Comparison of ENCODE assay signal across 10 cellular contexts in the genomic region with DNA sequence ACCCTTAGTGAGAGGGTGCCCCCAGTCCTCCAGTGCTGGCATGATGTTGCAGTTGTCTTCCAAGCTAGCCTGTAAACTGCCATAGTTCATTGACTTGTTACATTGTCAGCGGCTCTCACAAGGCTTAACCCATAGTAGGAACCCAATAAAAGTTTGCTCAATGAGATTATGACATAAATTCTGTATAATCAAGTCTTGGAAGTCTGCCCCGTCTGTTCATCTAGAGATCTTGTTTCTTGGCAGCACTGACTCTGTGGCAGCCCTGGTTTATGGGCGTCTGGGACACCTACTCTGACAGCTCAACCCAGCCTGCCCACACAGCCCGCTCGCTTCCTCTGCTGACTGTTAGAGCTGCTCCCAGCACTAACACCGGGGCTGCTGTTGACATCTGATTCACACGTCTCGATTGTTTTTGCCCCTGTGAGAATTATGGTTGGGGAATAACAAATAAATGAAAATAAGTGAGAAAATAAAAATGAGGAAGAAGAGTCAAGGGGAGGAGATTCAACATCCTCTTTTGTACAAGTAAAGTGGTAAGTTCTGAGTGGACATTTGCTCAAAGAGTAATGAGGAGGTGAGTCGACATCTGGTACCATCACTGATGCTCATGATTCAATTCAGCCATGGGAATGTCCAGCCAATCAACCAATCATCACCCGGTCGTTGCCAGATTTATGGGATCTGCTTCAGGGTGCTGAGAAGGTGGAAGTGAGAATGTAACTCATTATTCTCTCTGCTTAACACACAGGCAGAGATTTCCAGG.
DNase-seq lines count a peak whose midpoint lies in the region; ATAC-seq and TF ChIP-seq lines count a peak whose summit lies in the region.
"Had no signal": no experiment of that assay in that cellular context is flagged by ENCODE, and none has a peak within 500 bp of the region (broad histone marks: within the 10 kb centered on the region; RNA-seq: fewer than 3 reads in every experiment).

No MANE protein-coding gene starts in this region.

- H3K36me3 Mint-ChIP-seq in activated T-helper 17 cell treated with anti-CD3 and anti-CD28 coated beads, Interleukin-2, amount 50 U/mL, for 72 hours (ENCODE audit: low read depth), result no peaks in the 10 kb centered on the region
- H3K36me3 Mint-ChIP-seq in chondrocyte (ENCODE audit: low read depth), result no peaks in the 10 kb centered on the region

- H3K4me3 Mint-ChIP-seq in activated T-helper 17 cell treated with anti-CD3 and anti-CD28 coated beads, Interleukin-2, amount 50 U/mL, for 72 hours, result no peak overlapping the region
- H3K4me3 Mint-ChIP-seq in chondrocyte (ENCODE audit: unreplicated experiment), result no peak overlapping the region

- TF ChIP-seq CTCF in chondrocyte (IDR thresholded peaks at IDR 0.05), result no peak

- no peaks in the 10 kb centered on the region for H3K27me3 Mint-ChIP-seq in activated T-helper 17 cell treated with anti-CD3 and anti-CD28 coated beads, Interleukin-2, amount 50 U/mL, for 72 hours
- H3K27me3 Mint-ChIP-seq in chondrocyte (ENCODE audit: low read depth), result no peaks in the 10 kb centered on the region

- no peak overlapping the region for H3K27ac Mint-ChIP-seq in activated T-helper 17 cell treated with anti-CD3 and anti-CD28 coated beads, Interleukin-2, amount 50 U/mL, for 72 hours
- H3K27ac Mint-ChIP-seq in chondrocyte (ENCODE audit: unreplicated experiment), result no peak overlapping the region

- ATAC-seq in activated T-helper 17 cell treated with anti-CD3 and anti-CD28 coated beads, Interleukin-2, amount 50 U/mL, for 72 hours (replicated peaks), result peak; percentile 95
- ATAC-seq in HG02852 (IDR thresholded peaks at IDR 0.05; ENCODE audit: unreplicated experiment), result no peak

- DNase-seq in Daoy (ENCODE audit: low read depth) (peak; percentile 26), KG1 (lab: John Stamatoyannopoulos, UW) (peak; percentile 45), NCI-H1436 treated with DMSO at 0.1 percent for 48 hours (lab: John Stamatoyannopoulos, UW) (no peak), NCI-H2196 (lab: John Stamatoyannopoulos, UW; ENCODE audit: unreplicated experiment) (no peak), chondrocyte (ENCODE audit: low spot score) (no peak)
- peak; percentile 8 to 17 (median 8) for DNase-seq in stimulated activated CD4-positive, alpha-beta T cell treated with anti-CD3 and anti-CD28 coated beads, Interleukin-12 subunit alpha, Interleukin-12 subunit beta, amount 100 ng/mL, for 48 hours (ENCODE audit: low read depth in 2 of 3, low spot score in 1 of 3)
- DNase-seq: dermis blood vessel endothelial cell, NCI-H1436 had no signal

- H3K9me3 Mint-ChIP-seq in activated T-helper 17 cell treated with anti-CD3 and anti-CD28 coated beads, Interleukin-2, amount 50 U/mL, for 72 hours, result no peaks in the 10 kb centered on the region
- H3K9me3 Mint-ChIP-seq in chondrocyte (ENCODE audit: low read depth), result peaks cover 14% of the 10 kb centered on the region

- peaks cover 5% of the 10 kb centered on the region for H3K4me1 Mint-ChIP-seq in activated T-helper 17 cell treated with anti-CD3 and anti-CD28 coated beads, Interleukin-2, amount 50 U/mL, for 72 hours
- H3K4me1 Mint-ChIP-seq in chondrocyte (ENCODE audit: low read depth), result peaks cover 8% of the 10 kb centered on the region

Comparison
In these comparisons a context has a peak if more than half of its experiments do, and no peak if none do; other contexts are left out.
1. DNase-seq: peak in Daoy (single experiment), KG1 (single experiment) and stimulated activated CD4-positive, alpha-beta T cell treated with anti-CD3 and anti-CD28 coated beads, Interleukin-12 subunit alpha, Interleukin-12 subunit beta, amount 100 ng/mL, for 48 hours (3 of 3); none in NCI-H1436 treated with DMSO at 0.1 percent for 48 hours (single experiment), NCI-H2196 (single experiment) and chondrocyte (single experiment).